ENCODE assay signal across 8 cellular contexts in the genomic region with DNA sequence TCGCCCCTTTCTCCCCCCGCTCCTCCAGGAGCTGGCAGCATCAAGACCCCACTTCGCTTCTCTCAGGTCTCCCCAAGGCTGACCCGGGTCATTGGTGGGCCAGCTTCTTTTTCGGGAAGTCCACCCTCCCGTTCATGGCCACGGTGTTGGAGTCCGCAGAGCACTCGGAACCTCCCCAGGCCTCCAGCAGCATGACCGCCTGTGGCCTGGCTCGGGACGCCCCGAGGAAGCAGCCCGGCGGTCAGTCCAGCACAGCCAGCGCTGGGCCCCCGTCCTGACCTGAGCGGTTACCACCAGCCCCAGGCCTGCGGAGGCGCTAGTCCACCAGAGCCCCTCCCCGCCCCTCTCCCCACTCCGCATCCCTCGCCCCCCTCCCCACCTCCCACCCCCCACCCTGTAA. TPM values are rescaled to one million over a fixed set of nuclear protein-coding genes. Genes with fewer than 3 reads are reported as not detected.
DNase-seq lines count a peak whose midpoint lies in the region; ATAC-seq and TF ChIP-seq lines count a peak whose summit lies in the region.

No MANE protein-coding gene starts in this region.

- H3K4me1 Mint-ChIP-seq in activated CD4-positive, alpha-beta memory T cell treated with anti-CD3 and anti-CD28 coated beads for 36 hours (ENCODE audit: low read depth) = peaks cover 23% of the 10 kb centered on the region

- POLR2A ChIA-PET in activated CD4-positive, alpha-beta memory T cell treated with anti-CD3 and anti-CD28 coated beads for 36 hours (lab: Charles Lee) = interaction anchor here (0.6 to 5.4 kb wide), 10 partner anchors 8 to 583 kb away, joined by 3 to 55 read pairs (median 4); a partner anchor contains a TSS

- H3K36me3 ChIP-seq in GM06990 (ENCODE audit: control insufficient read depth, insufficient read depth, low read length) (peaks cover 13% of the 10 kb centered on the region), left ventricle myocardium inferior (peaks cover 15% of the 10 kb centered on the region), rectal smooth muscle tissue (ENCODE audit: control insufficient read depth, insufficient read depth, low read length) (peaks cover 7% of the 10 kb centered on the region)

- H3K27me3 Mint-ChIP-seq in activated CD4-positive, alpha-beta memory T cell treated with anti-CD3 and anti-CD28 coated beads for 36 hours = no peaks in the 10 kb centered on the region

- DNase-seq in GM06990 (ENCODE audit: extremely low read depth, insufficient read length) (no peak), left ventricle myocardium inferior (no peak), G401 (ENCODE audit: low spot score) (no peak), NCI-H1436 treated with DMSO at 0.1 percent for 48 hours (lab: John Stamatoyannopoulos, UW) (no peak), ACHN (no peak)
- DNase-seq in activated CD4-positive, alpha-beta memory T cell treated with anti-CD3 and anti-CD28 coated beads for 36 hours = no peak

- H3K36me3 Mint-ChIP-seq in activated CD4-positive, alpha-beta memory T cell treated with anti-CD3 and anti-CD28 coated beads for 36 hours = peaks cover 26% of the 10 kb centered on the region

- in situ Hi-C loops in G401 (cut with HindIII; ENCODE audit: low sequenced_read_pairs) = no loop called here
- in situ Hi-C loops in ACHN (cut with HindIII; ENCODE audit: low pct_ligation_motif_present, low pct_unique_long_range_greater_than_20kb, low sequenced_read_pairs) = no loop called here

- CTCF ChIA-PET in activated CD4-positive, alpha-beta memory T cell treated with anti-CD3 and anti-CD28 coated beads for 36 hours (lab: Charles Lee) = interaction anchor here (0.9 to 2.1 kb wide), 6 partner anchors 16 to 518 kb away, joined by 3 to 15 read pairs (median 6); a partner anchor contains a TSS

- intact Hi-C loops in activated CD4-positive, alpha-beta memory T cell treated with anti-CD3 and anti-CD28 coated beads for 36 hours (cut with micrococcal nuclease) = loop anchor here (2.0 kb wide), 1 partner anchor 31 kb away; no protein-coding TSS in a partner anchor
- intact Hi-C loops in left ventricle myocardium inferior (cut with micrococcal nuclease) = no loop called here

- H3K4me1 ChIP-seq in left ventricle myocardium inferior (peaks cover 46% of the 10 kb centered on the region), rectal smooth muscle tissue (ENCODE audit: control insufficient read depth, insufficient read depth, low read length) (peaks cover 8% of the 10 kb centered on the region)

- peak overlapping the region; percentile 91 for H3K9ac ChIP-seq in rectal smooth muscle tissue (ENCODE audit: low read length)

- H3K9me3 ChIP-seq in left ventricle myocardium inferior (replicated peaks) = no peaks in the 10 kb centered on the region

- H3K4me3 ChIP-seq in GM06990 (replicated peaks; ENCODE audit: low read depth, low read length) (peak overlapping the region; percentile 90), left ventricle myocardium inferior (peak overlapping the region; percentile 91), rectal smooth muscle tissue (ENCODE audit: low read length) (peak overlapping the region; percentile 81)

- H3K9me3 Mint-ChIP-seq in activated CD4-positive, alpha-beta memory T cell treated with anti-CD3 and anti-CD28 coated beads for 36 hours = peaks cover 13% of the 10 kb centered on the region

- peak overlapping the region; percentile 33 for H3K27ac Mint-ChIP-seq in activated CD4-positive, alpha-beta memory T cell treated with anti-CD3 and anti-CD28 coated beads for 36 hours

- H3K4me3 Mint-ChIP-seq in activated CD4-positive, alpha-beta memory T cell treated with anti-CD3 and anti-CD28 coated beads for 36 hours = peak overlapping the region; percentile 78

- H3K27me3 ChIP-seq in GM06990 (replicated peaks; ENCODE audit: control insufficient read depth, insufficient read depth, low read length) (no peaks in the 10 kb centered on the region), left ventricle myocardium inferior (ENCODE audit: low read depth) (no peaks in the 10 kb centered on the region), rectal smooth muscle tissue (ENCODE audit: control insufficient read depth, insufficient read depth, low read length) (no peaks in the 10 kb centered on the region)

- TF ChIP-seq CTCF in GM06990 (IDR thresholded peaks at IDR 0.05; ENCODE audit: insufficient read depth, low read length, poor library complexity, severe bottlenecking) (no peak), left ventricle myocardium inferior (IDR thresholded peaks at IDR 0.05; ENCODE audit: borderline replicate concordance) (no peak)

- no peak for ATAC-seq in GM21360 (IDR thresholded peaks at IDR 0.05; ENCODE audit: unreplicated experiment)

- peak overlapping the region; percentile 97 for H3K27ac ChIP-seq in left ventricle myocardium inferior (replicated peaks)
- H3K27ac ChIP-seq in rectal smooth muscle tissue (ENCODE audit: low read depth, low read length) = peak overlapping the region; percentile 89

RNA-seq across cellular contexts. Expression of a gene that starts 1.0 kb away (rescaled TPM):
- 100 to 1,000 TPM; 191 to 201 TPM for total RNA-seq in activated CD4-positive, alpha-beta memory T cell treated with anti-CD3 and anti-CD28 coated beads for 36 hours
- 371 TPM for total RNA-seq in left ventricle myocardium inferior
- total RNA-seq in G401 (2014; rRNA removed; shearing (Covaris generic)) = 31.9 and 38.0 TPM in 2 replicates

RNA-seq across cellular contexts. Expression of a gene that starts 15.6 kb away (rescaled TPM):
- under 1 TPM; 0.34 to 0.78 TPM for total RNA-seq in activated CD4-positive, alpha-beta memory T cell treated with anti-CD3 and anti-CD28 coated beads for 36 hours
- total RNA-seq in left ventricle myocardium inferior = not detected
- total RNA-seq in G401 (2014; rRNA removed; shearing (Covaris generic)) = 0.10 TPM in 1 of 2 replicates, not detected in the other

RNA-seq across cellular contexts. Expression of a gene that starts 22.7 kb away (rescaled TPM):
- 1 to 10 TPM; 1.1 to 1.7 TPM for total RNA-seq in activated CD4-positive, alpha-beta memory T cell treated with anti-CD3 and anti-CD28 coated beads for 36 hours
- 1,286 TPM for total RNA-seq in left ventricle myocardium inferior
- 47.5 and 58.1 TPM in 2 replicates for total RNA-seq in G401 (2014; rRNA removed; shearing (Covaris generic))

RNA-seq across cellular contexts. Expression of a gene that starts 25.9 kb away (rescaled TPM):
- total RNA-seq in activated CD4-positive, alpha-beta memory T cell treated with anti-CD3 and anti-CD28 coated beads for 36 hours = not detected
- not detected for total RNA-seq in left ventricle myocardium inferior
- not detected in 2 replicates for total RNA-seq in G401 (2014; rRNA removed; shearing (Covaris generic))

RNA-seq across cellular contexts. Expression of a gene that starts 32.4 kb away (rescaled TPM):
- total RNA-seq in activated CD4-positive, alpha-beta memory T cell treated with anti-CD3 and anti-CD28 coated beads for 36 hours = under 1 TPM; 0.55 to 0.61 TPM
- 0.14 TPM for total RNA-seq in left ventricle myocardium inferior
- total RNA-seq in G401 (2014; rRNA removed; shearing (Covaris generic)) = 0.86 and 1.4 TPM in 2 replicates

Comparison
In these comparisons a context has a peak if more than half of its experiments do, and no peak if none do; other contexts are left out.
1. RNA of a gene that starts 22.7 kb away (total RNA-seq): 1,286 TPM in left ventricle myocardium inferior (single experiment); 47.5 to 58.1 TPM in G401 and 1.1 to 1.7 TPM in activated CD4-positive, alpha-beta memory T cell treated with anti-CD3 and anti-CD28 coated beads for 36 hours; every median in the first group is over 10 times any median in the second.
2. Peak in every context shown above with its lines, with median percentiles within 50 percentile points of each other: H3K4me3 ChIP-seq.